In the genomic region with DNA sequence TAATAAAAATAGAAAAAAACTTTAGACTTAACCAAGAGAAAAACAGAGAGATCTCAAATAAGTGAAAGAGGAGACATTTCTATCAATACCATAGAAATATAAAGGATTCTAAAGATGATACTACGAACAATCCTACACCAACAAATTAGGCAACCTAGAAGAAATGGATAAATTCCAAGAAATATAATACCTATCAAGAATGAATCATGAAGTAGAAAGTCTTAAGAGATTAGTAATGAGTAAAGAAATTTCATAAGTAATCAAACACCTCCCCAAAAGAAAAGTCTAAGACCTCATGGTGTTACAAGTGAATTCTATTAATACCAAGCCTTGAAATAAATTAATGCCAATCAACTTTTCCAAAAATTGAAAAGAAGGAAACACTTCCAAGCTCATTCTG, we compare ENCODE assay signal across 26 cellular contexts.
"Had no signal": no experiment of that assay in that cellular context is flagged by ENCODE, and none has a peak within 500 bp of the region (broad histone marks: within the 10 kb centered on the region; RNA-seq: fewer than 3 reads in every experiment).

No MANE protein-coding gene starts in this region.

- H3K27ac ChIP-seq: heart right ventricle, left ventricle myocardium inferior, neutrophil, ovary, skin epidermis, vagina had no signal

- H3K4me1 ChIP-seq: heart right ventricle, left ventricle myocardium inferior, vagina had no signal

- FAIRE-seq: islet of Langerhans had no signal

- DNase-seq: activated B cell treated with CpG ODN at 0.5 μM for 24 hours; activated CD4-positive, alpha-beta T cell treated with anti-CD3 and anti-CD28 coated beads, Interleukin-2, amount 50 U/mL, for 1 hour; activated CD8-positive, alpha-beta T cell treated with anti-CD3 and anti-CD28 coated beads for 36 hours; activated gamma-delta T cell treated with Interleukin-2 at 50 U/mL for 16 hours; activated naive CD4-positive, alpha-beta T cell treated with anti-CD3 and anti-CD28 coated beads, Interleukin-2, amount 50 U/mL, for 16 hours; activated T-cell treated with anti-CD3 and anti-CD28 coated beads, Interleukin-2, amount 50 U/mL, for 4 hours; anterior cingulate cortex; caudate nucleus; endodermal cell; heart right ventricle; left ventricle myocardium inferior; naive B cell; nephron progenitor cell; ovary; stimulated activated CD4-positive, alpha-beta T cell treated with anti-CD3 and anti-CD28 coated beads, Interleukin-12 subunit alpha, Interleukin-12 subunit beta, amount 100 ng/mL, for 4 hours; stimulated activated CD4-positive, alpha-beta T cell treated with anti-CD3 and anti-CD28 coated beads, Interleukin-4, amount 100 ng/mL, for 1 hour; stimulated activated naive CD8-positive, alpha-beta T cell treated with anti-CD3 and anti-CD28 coated beads, Interleukin-15, amount 100 ng/mL, for 72 hours; substantia nigra; T-helper 1 cell had no signal

- ATAC-seq: activated CD8-positive, alpha-beta T cell treated with anti-CD3 and anti-CD28 coated beads for 36 hours; activated T-cell treated with anti-CD3 and anti-CD28 coated beads, Interleukin-2, amount 50 U/mL, for 4 hours; activated T-helper 17 cell treated with anti-CD3 and anti-CD28 coated beads, Interleukin-2, amount 50 U/mL, for 72 hours; heart right ventricle; sciatic nerve; stimulated activated effector memory CD8-positive, alpha-beta T cell treated with anti-CD3 and anti-CD28 coated beads, Interleukin-12 subunit alpha, Interleukin-12 subunit beta, amount 100 ng/mL, for 72 hours; stimulated activated naive CD8-positive, alpha-beta T cell treated with anti-CD3 and anti-CD28 coated beads, Interleukin-15, amount 100 ng/mL, for 72 hours had no signal

- H3K4me3 ChIP-seq: heart right ventricle, left ventricle myocardium inferior, ovary, skin epidermis, vagina had no signal

- H3K9me3 ChIP-seq: left ventricle myocardium inferior, neutrophil, ovary, vagina had no signal

- H3K27me3 ChIP-seq: heart right ventricle, neutrophil, ovary, vagina had no signal

- H3K36me3 ChIP-seq: heart right ventricle, left ventricle myocardium inferior, neutrophil, ovary, vagina had no signal
